In genomic region chr4:70741872-70742271, GRCh38 we compare ENCODE assay signal across 29 cellular contexts. TPM values are rescaled to one million over a fixed set of nuclear protein-coding genes. Genes with fewer than 3 reads are reported as not detected.
DNase-seq lines count a peak whose midpoint lies in the region; ATAC-seq and TF ChIP-seq lines count a peak whose summit lies in the region.
"Had no signal": no experiment of that assay in that cellular context is flagged by ENCODE, and none has a peak within 500 bp of the region (broad histone marks: within the 10 kb centered on the region; RNA-seq: fewer than 3 reads in every experiment).

No MANE protein-coding gene starts in this region.

- no peak overlapping the region for H3K4me3 ChIP-seq in choroid plexus epithelial cell (ENCODE audit: low read depth, low read length)
- H3K4me3 ChIP-seq: A549; BLaER1 treated with 17β-estradiol and CSF1 and Interleukin-3, amounts not matched to agents 10 nM and 100 nM; hepatocyte; prostate gland; SJSA1; upper lobe of right lung had no signal

- peak; percentile 9 for DNase-seq in AG08395 (ENCODE audit: low spot score)
- no peak for DNase-seq in HFFc6
- peak; percentile 40 for DNase-seq in choroid plexus epithelial cell (ENCODE audit: low read depth)
- DNase-seq in nephron progenitor cell = no peak
- no peak for DNase-seq in LoVo (ENCODE audit: low spot score)
- no peak for DNase-seq in NCI-H2227 treated with DMSO at 0.1 percent for 48 hours (lab: John Stamatoyannopoulos, UW)
- DNase-seq in naive thymus-derived CD8-positive, alpha-beta T cell = no peak
- DNase-seq: activated CD4-positive, alpha-beta T cell treated with anti-CD3 and anti-CD28 coated beads, Interleukin-2, amount 50 U/mL, for 48 hours; activated CD8-positive, alpha-beta memory T cell treated with anti-CD3 and anti-CD28 coated beads, Interleukin-2, amount 50 U/mL, for 4 hours; Calu3; effector CD8-positive, alpha-beta T cell; erythroblast; foreskin melanocyte; Kasumi-1; left ventricle myocardium superior; NCI-H187; NCI-H2171 treated with DMSO at 0.1 percent for 48 hours; NCI-H524 treated with DMSO at 0.1 percent for 48 hours; T-helper 1 cell; upper lobe of right lung had no signal

- no peak overlapping the region for H3K4me3 Mint-ChIP-seq in HFFc6
- no peak overlapping the region for H3K4me3 Mint-ChIP-seq in nephron progenitor cell
- H3K4me3 Mint-ChIP-seq in naive thymus-derived CD8-positive, alpha-beta T cell = no peak overlapping the region
- H3K4me3 Mint-ChIP-seq: activated naive CD4-positive, alpha-beta T cell treated with anti-CD3 and anti-CD28 coated beads, Interleukin-2, amount 50 U/mL, for 24 hours; activated T-helper 17 cell treated with anti-CD3 and anti-CD28 coated beads, Interleukin-2, amount 50 U/mL, for 72 hours; neural crest cell had no signal

- H3K27ac Mint-ChIP-seq in HFFc6 = peak overlapping the region; percentile 59; the same call in 1 of the 2 replicates
- H3K27ac Mint-ChIP-seq in nephron progenitor cell = peak overlapping the region; percentile 65
- H3K27ac Mint-ChIP-seq in naive thymus-derived CD8-positive, alpha-beta T cell = no peak overlapping the region
- H3K27ac Mint-ChIP-seq: activated naive CD4-positive, alpha-beta T cell treated with anti-CD3 and anti-CD28 coated beads, Interleukin-2, amount 50 U/mL, for 24 hours; activated T-helper 17 cell treated with anti-CD3 and anti-CD28 coated beads, Interleukin-2, amount 50 U/mL, for 72 hours had no signal

- no peak for ATAC-seq in GM18502 (IDR thresholded peaks at IDR 0.05; ENCODE audit: poor library complexity, unreplicated experiment)
- ATAC-seq in naive thymus-derived CD8-positive, alpha-beta T cell = no peak
- ATAC-seq: A549; activated T-helper 17 cell treated with anti-CD3 and anti-CD28 coated beads, Interleukin-2, amount 50 U/mL, for 72 hours; left ventricle myocardium superior; upper lobe of right lung had no signal

- H3K36me3 Mint-ChIP-seq in HFFc6 (ENCODE audit: low read depth) (no peaks in the 10 kb centered on the region), nephron progenitor cell (ENCODE audit: low read depth) (no peaks in the 10 kb centered on the region)
- peaks cover 0 to 2% (median 0%) of the 10 kb centered on the region in 3 donors for H3K36me3 Mint-ChIP-seq in naive thymus-derived CD8-positive, alpha-beta T cell
- H3K36me3 Mint-ChIP-seq: activated naive CD4-positive, alpha-beta T cell treated with anti-CD3 and anti-CD28 coated beads, Interleukin-2, amount 50 U/mL, for 24 hours had no signal

- H3K27me3 Mint-ChIP-seq in HFFc6 (ENCODE audit: insufficient read depth) (no peaks in the 10 kb centered on the region), nephron progenitor cell (ENCODE audit: low read depth, poor library complexity) (peaks cover 3% of the 10 kb centered on the region)
- no peaks in the 10 kb centered on the region for H3K27me3 Mint-ChIP-seq in naive thymus-derived CD8-positive, alpha-beta T cell
- H3K27me3 Mint-ChIP-seq: activated naive CD4-positive, alpha-beta T cell treated with anti-CD3 and anti-CD28 coated beads, Interleukin-2, amount 50 U/mL, for 24 hours; activated T-helper 17 cell treated with anti-CD3 and anti-CD28 coated beads, Interleukin-2, amount 50 U/mL, for 72 hours had no signal

- POLR2A ChIA-PET in naive thymus-derived CD8-positive, alpha-beta T cell (lab: Charles Lee) = interaction anchor here (1.1 kb wide), 1 partner anchor 37 kb away, joined by 4 read pairs; no protein-coding TSS in a partner anchor

- H3K9me3 Mint-ChIP-seq in HFFc6 = no peaks in the 10 kb centered on the region
- no peaks in the 10 kb centered on the region for H3K9me3 Mint-ChIP-seq in nephron progenitor cell
- no peaks in the 10 kb centered on the region for H3K9me3 Mint-ChIP-seq in naive thymus-derived CD8-positive, alpha-beta T cell
- H3K9me3 Mint-ChIP-seq: activated naive CD4-positive, alpha-beta T cell treated with anti-CD3 and anti-CD28 coated beads, Interleukin-2, amount 50 U/mL, for 24 hours; activated T-helper 17 cell treated with anti-CD3 and anti-CD28 coated beads, Interleukin-2, amount 50 U/mL, for 72 hours; neural crest cell had no signal

- no peak for TF ChIP-seq CTCF in HFFc6 (IDR thresholded peaks at IDR 0.05)
- TF ChIP-seq CTCF in choroid plexus epithelial cell (conservative IDR thresholded peaks at IDR 0.05; ENCODE audit: low read depth, low read length) = no peak
- no peak for TF ChIP-seq CTCF in nephron progenitor cell (IDR thresholded peaks at IDR 0.05)

- peaks cover 34% of the 10 kb centered on the region for H3K4me1 Mint-ChIP-seq in HFFc6 (ENCODE audit: low read depth)
- peaks cover 21% of the 10 kb centered on the region for H3K4me1 Mint-ChIP-seq in nephron progenitor cell
- H3K4me1 Mint-ChIP-seq in naive thymus-derived CD8-positive, alpha-beta T cell = peaks cover 8 to 22% (median 18%) of the 10 kb centered on the region in 4 donors
- H3K4me1 Mint-ChIP-seq: activated T-helper 17 cell treated with anti-CD3 and anti-CD28 coated beads, Interleukin-2, amount 50 U/mL, for 72 hours had no signal

RNA-seq across cellular contexts. Expression of gene RUFY3, which starts 20.1 kb away (rescaled TPM):
- total RNA-seq in HFFc6 (2021; fragmentation: NEBNext Ultra II Directional; extraction: Animal tissue kit (Norgen Biotek cat#: 25700)) = 10 to 100 TPM; 35.7 to 44.8 (median 38.4) TPM
- 10 to 100 TPM; 41.9 to 42.9 TPM for total RNA-seq in naive thymus-derived CD8-positive, alpha-beta T cell
- polyA plus RNA-seq in naive thymus-derived CD8-positive, alpha-beta T cell = 1 to 10 TPM; 8.4 to 9.3 (median 8.6) TPM

RNA-seq across cellular contexts. Expression of gene UTP3, which starts 53.5 kb away (rescaled TPM):
- total RNA-seq in HFFc6 (2021; fragmentation: NEBNext Ultra II Directional; extraction: Animal tissue kit (Norgen Biotek cat#: 25700)) = 10 to 100 TPM; 38.8 to 48.0 (median 43.1) TPM
- total RNA-seq in naive thymus-derived CD8-positive, alpha-beta T cell = 10 to 100 TPM; 44.5 to 44.7 TPM
- 10 to 100 TPM in 2 of 3 donors, 1 to 10 TPM in 1; 9.7 to 20.3 (median 13.9) TPM for polyA plus RNA-seq in naive thymus-derived CD8-positive, alpha-beta T cell

Comparison
In these comparisons a context has a peak if more than half of its experiments do, and no peak if none do; other contexts are left out.
1. DNase-seq: peak in AG08395 (single experiment) and choroid plexus epithelial cell (single experiment); none in HFFc6 (single experiment), nephron progenitor cell (single experiment), LoVo (single experiment), NCI-H2227 treated with DMSO at 0.1 percent for 48 hours (single experiment) and naive thymus-derived CD8-positive, alpha-beta T cell (0 of 10).
2. H3K27ac Mint-ChIP-seq: peak in HFFc6 (single experiment) and nephron progenitor cell (single experiment); none in naive thymus-derived CD8-positive, alpha-beta T cell (0 of 10).